Comparison of ENCODE assay signal across 16 cellular contexts in genomic region chr7:102510575-102510974, GRCh38. TPM values are rescaled to one million over a fixed set of nuclear protein-coding genes. Genes with fewer than 3 reads are reported as not detected.
"Had no signal": no experiment of that assay in that cellular context is flagged by ENCODE, and none has a peak within 500 bp of the region (broad histone marks: within the 10 kb centered on the region; RNA-seq: fewer than 3 reads in every experiment).

No MANE protein-coding gene starts in this region.

RNA-seq across cellular contexts. Expression of gene SPDYE2, which starts 40.5 kb away (rescaled TPM):
- total RNA-seq: cardiac muscle cell, chondrocyte, colonic mucosa, endodermal cell, epithelial cell of proximal tubule, esophagus muscularis mucosa, fibroblast of lung, foreskin keratinocyte, mesenteric fat pad, myocyte, occipital lobe, pulmonary artery endothelial cell, thoracic aorta, uterus had no signal
- polyA plus RNA-seq: fibroblast of lung, foreskin keratinocyte, keratinocyte, neural cell had no signal
